ENCODE assay signal across 8 cellular contexts in the genomic region with DNA sequence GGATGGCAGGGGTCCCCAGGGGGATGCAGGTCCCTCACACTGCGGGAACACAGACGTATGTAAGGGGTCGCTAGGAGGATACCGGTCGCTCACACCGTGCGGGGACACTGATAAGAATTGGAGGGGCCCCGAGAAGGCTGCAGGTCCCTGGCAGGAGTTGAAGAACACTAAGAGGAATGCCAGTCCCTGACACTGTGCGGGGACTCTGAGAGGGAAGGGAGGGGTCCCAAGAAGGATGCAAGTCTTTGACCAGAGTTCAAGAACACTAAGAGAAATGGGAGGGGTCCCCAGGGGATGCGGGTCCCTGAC. TPM values are rescaled to one million over a fixed set of nuclear protein-coding genes. Genes with fewer than 3 reads are reported as not detected.
A peak's percentile ranks its signal among the peaks of the same experiment; 100 is the strongest.
DNase-seq lines count a peak whose midpoint lies in the region; ATAC-seq and TF ChIP-seq lines count a peak whose summit lies in the region.

No MANE protein-coding gene starts in this region.

- no peaks in the 10 kb centered on the region for H3K27me3 ChIP-seq in BLaER1 treated with 17β-estradiol and CSF1 and Interleukin-3, amounts not matched to agents 10 nM and 100 nM
- H3K27me3 ChIP-seq in dorsolateral prefrontal cortex: no peaks in the 10 kb centered on the region

- H3K36me3 Mint-ChIP-seq in nephron (ENCODE audit: low read depth): peaks cover 4% of the 10 kb centered on the region

- no peaks in the 10 kb centered on the region for H3K27me3 Mint-ChIP-seq in nephron (ENCODE audit: low read depth)

- intact Hi-C loops in dorsolateral prefrontal cortex (cut with DNase I) (loop anchor here (2.0 to 10.0 kb wide), 7 partner anchors 154 to 612 kb away; a partner anchor contains a TSS), posterior vena cava (cut with DNase I) (loop anchor here (10.0 kb wide), 3 partner anchors 324 to 674 kb away; no protein-coding TSS in a partner anchor)

- peak overlapping the region; percentile 75 to 99 (median 95) for H3K4me3 Mint-ChIP-seq in nephron

- H3K9me3 ChIP-seq in BLaER1 treated with 17β-estradiol and CSF1 and Interleukin-3, amounts not matched to agents 10 nM and 100 nM (replicated peaks in 1 of 11): no peaks in the 10 kb centered on the region
- no peaks in the 10 kb centered on the region for H3K9me3 ChIP-seq in KOPT-K1 (ENCODE audit: insufficient read depth, low read length, poor library complexity, severe bottlenecking)

- peaks cover 12 to 29% (median 17%) of the 10 kb centered on the region in 10 experiments for H3K4me1 ChIP-seq in BLaER1 treated with 17β-estradiol and CSF1 and Interleukin-3, amounts not matched to agents 10 nM and 100 nM

- H3K36me3 ChIP-seq in BLaER1 treated with 17β-estradiol and CSF1 and Interleukin-3, amounts not matched to agents 10 nM and 100 nM: peaks cover 0 to 20% (median 10%) of the 10 kb centered on the region in 11 experiments; a peak in 12 of 22 replicates
- H3K36me3 ChIP-seq in KOPT-K1 (ENCODE audit: insufficient read depth, low read length): peaks cover 26% of the 10 kb centered on the region

- peak overlapping the region; percentile 20 to 67 (median 28) for H3K27ac Mint-ChIP-seq in nephron

- H3K4me3 ChIP-seq in BLaER1 treated with 17β-estradiol and CSF1 and Interleukin-3, amounts not matched to agents 10 nM and 100 nM: peak overlapping the region; percentile 70 to 94 (median 84)
- H3K4me3 ChIP-seq in dorsolateral prefrontal cortex: peak overlapping the region; percentile 63 to 99 (median 92)

- DNase-seq in dorsolateral prefrontal cortex: no peak
- DNase-seq in posterior vena cava (ENCODE audit: low spot score): no peak
- DNase-seq in NCI-H446 (lab: John Stamatoyannopoulos, UW): no peak

- no peaks in the 10 kb centered on the region for H4K20me1 ChIP-seq in BLaER1 treated with 17β-estradiol and CSF1 and Interleukin-3, amounts not matched to agents 10 nM and 100 nM

- peaks cover 25% of the 10 kb centered on the region for H3K4me1 Mint-ChIP-seq in nephron

- ATAC-seq in HG03097 (IDR thresholded peaks at IDR 0.05; ENCODE audit: low FRiP score, unreplicated experiment) (no peak), GM18861 (IDR thresholded peaks at IDR 0.05; ENCODE audit: unreplicated experiment) (no peak)

- H3K4me2 ChIP-seq in BLaER1 treated with 17β-estradiol and CSF1 and Interleukin-3, amounts not matched to agents 10 nM and 100 nM: peak overlapping the region; percentile 92 to 98 (median 95)

- TF ChIP-seq CTCF in dorsolateral prefrontal cortex (IDR thresholded peaks at IDR 0.05 in 54 of 56, conservative IDR thresholded peaks at IDR 0.05 in 2 of 56; ENCODE audit: low read depth in 1 of 56, partially characterized antibody in 56 of 56): no peak
- TF ChIP-seq CTCF in nephron (IDR thresholded peaks at IDR 0.05; ENCODE audit: unreplicated experiment in 3 of 3): no peak

- H3K27ac ChIP-seq in BLaER1 treated with 17β-estradiol and CSF1 and Interleukin-3, amounts not matched to agents 10 nM and 100 nM: peak overlapping the region; percentile 69 to 92 (median 86)
- H3K27ac ChIP-seq in KOPT-K1 (ENCODE audit: low read depth, low read length, poor library complexity, severe bottlenecking) (peak overlapping the region; percentile 80), dorsolateral prefrontal cortex (peak overlapping the region in 55 of 59 donors; percentile 44 to 97 (median 85))

- H3K9ac ChIP-seq in BLaER1 treated with 17β-estradiol and CSF1 and Interleukin-3, amounts not matched to agents 10 nM and 100 nM: peak overlapping the region; percentile 86 to 94 (median 91)

- no peaks in the 10 kb centered on the region for H3K9me3 Mint-ChIP-seq in nephron

RNA-seq across cellular contexts. Expression of a gene that starts 0.5 kb away (rescaled TPM):
- total RNA-seq in dorsolateral prefrontal cortex (10 to 100 TPM in 119 of 120 experiments, 1 to 10 TPM in 1; 9.7 to 26.2 (median 16.9) TPM), posterior vena cava (10 to 100 TPM; 11.1 to 16.5 TPM)
